In genomic region chr18:75936862-75937261, GRCh38 we compare ENCODE assay signal across 37 cellular contexts.
"Had no signal": no experiment of that assay in that cellular context is flagged by ENCODE, and none has a peak within 500 bp of the region (broad histone marks: within the 10 kb centered on the region; RNA-seq: fewer than 3 reads in every experiment).

No MANE protein-coding gene starts in this region.

- FAIRE-seq: bronchial epithelial cell, TTC549 had no signal

- H3K27ac Mint-ChIP-seq: activated B cell treated with CpG ODN at 0.5 μM for 24 hours; activated CD4-positive, alpha-beta memory T cell treated with anti-CD3 and anti-CD28 coated beads, Interleukin-2, amount 10 ng/mL, durations not matched to agents 7 days and 5 days; activated CD4-positive, alpha-beta T cell treated with anti-CD3 and anti-CD28 coated beads, Interleukin-2, amount 10 ng/mL, durations not matched to agents 7 days and 5 days; activated CD8-positive, alpha-beta memory T cell treated with anti-CD3 and anti-CD28 coated beads, Interleukin-2, amount 10 ng/mL, durations not matched to agents 7 days and 5 days; activated CD8-positive, alpha-beta T cell treated with anti-CD3 and anti-CD28 coated beads, Interleukin-2, amount 10 ng/mL, durations not matched to agents 7 days and 5 days; activated naive CD4-positive, alpha-beta T cell treated with anti-CD3 and anti-CD28 coated beads, Interleukin-2, amount 10 ng/mL, durations not matched to agents 7 days and 5 days; activated naive CD4-positive, alpha-beta T cell treated with anti-CD3 and anti-CD28 coated beads, Interleukin-2, amount 50 U/mL, for 24 hours; activated naive CD8-positive, alpha-beta T cell; activated naive CD8-positive, alpha-beta T cell treated with anti-CD3 and anti-CD28 coated beads, Interleukin-2, amount 10 ng/mL, durations not matched to agents 7 days and 5 days; activated naive CD8-positive, alpha-beta T cell treated with anti-CD3 and anti-CD28 coated beads, Interleukin-2, amount 50 U/mL, for 24 hours; activated T-cell treated with anti-CD3 and anti-CD28 coated beads, Interleukin-2, amount 50 U/mL, for 24 hours; activated T-helper 2 cell treated with anti-CD3 and anti-CD28 coated beads, Interferon-gamma antibody, Interleukin-2, Interleukin-4, amounts not matched to agents 10 μg/mL and 5 μg/mL and 100 μg/mL, durations not matched to agents 14 hours and 24 hours and 36 hours; brain; T-helper 1 cell treated with Interleukin-12 subunit alpha and Interleukin-12 subunit beta and Interleukin-4 antibody, amounts not matched to agents 30 μg/mL and 1 μg/mL, for 36 hours; T-helper 2 cell treated with Interferon-gamma antibody and Interleukin-4, amounts not matched to agents 5 μg/mL and 100 μg/mL, for 36 hours had no signal

- H3K27ac ChIP-seq: ascending aorta, cardiac muscle cell, WERI-Rb-1 had no signal

- ATAC-seq: activated CD8-positive, alpha-beta memory T cell treated with anti-CD3 and anti-CD28 coated beads, Interleukin-2, amount 10 ng/mL, durations not matched to agents 7 days and 5 days; activated CD8-positive, alpha-beta T cell treated with anti-CD3 and anti-CD28 coated beads, Interleukin-2, amount 10 ng/mL, durations not matched to agents 7 days and 5 days; activated naive CD8-positive, alpha-beta T cell treated with anti-CD3 and anti-CD28 coated beads, Interleukin-2, amount 50 U/mL, for 24 hours had no signal

- H3K36me3 Mint-ChIP-seq: activated CD8-positive, alpha-beta memory T cell treated with anti-CD3 and anti-CD28 coated beads, Interleukin-2, amount 10 ng/mL, durations not matched to agents 7 days and 5 days; activated naive CD4-positive, alpha-beta T cell treated with anti-CD3 and anti-CD28 coated beads, Interleukin-2, amount 10 ng/mL, durations not matched to agents 7 days and 5 days; activated naive CD4-positive, alpha-beta T cell treated with anti-CD3 and anti-CD28 coated beads, Interleukin-2, amount 50 U/mL, for 24 hours; activated naive CD8-positive, alpha-beta T cell; activated naive CD8-positive, alpha-beta T cell treated with anti-CD3 and anti-CD28 coated beads, Interleukin-2, amount 10 ng/mL, durations not matched to agents 7 days and 5 days; brain had no signal

- H3K4me3 ChIP-seq: ascending aorta, cardiac muscle cell had no signal

- H3K27me3 Mint-ChIP-seq: activated B cell treated with CpG ODN at 0.5 μM for 24 hours; activated CD4-positive, alpha-beta memory T cell treated with anti-CD3 and anti-CD28 coated beads, Interleukin-2, amount 10 ng/mL, durations not matched to agents 7 days and 5 days; activated CD4-positive, alpha-beta T cell treated with anti-CD3 and anti-CD28 coated beads, Interleukin-2, amount 10 ng/mL, durations not matched to agents 7 days and 5 days; activated CD8-positive, alpha-beta memory T cell treated with anti-CD3 and anti-CD28 coated beads, Interleukin-2, amount 10 ng/mL, durations not matched to agents 7 days and 5 days; activated naive CD4-positive, alpha-beta T cell treated with anti-CD3 and anti-CD28 coated beads, Interleukin-2, amount 10 ng/mL, durations not matched to agents 7 days and 5 days; activated naive CD8-positive, alpha-beta T cell treated with anti-CD3 and anti-CD28 coated beads, Interleukin-2, amount 10 ng/mL, durations not matched to agents 7 days and 5 days; brain; central memory CD8-positive, alpha-beta T cell had no signal

- H3K4me3 Mint-ChIP-seq: activated B cell treated with CpG ODN at 0.5 μM for 24 hours; activated CD4-positive, alpha-beta memory T cell treated with anti-CD3 and anti-CD28 coated beads, Interleukin-2, amount 10 ng/mL, durations not matched to agents 7 days and 5 days; activated CD4-positive, alpha-beta T cell treated with anti-CD3 and anti-CD28 coated beads, Interleukin-2, amount 10 ng/mL, durations not matched to agents 7 days and 5 days; activated CD8-positive, alpha-beta memory T cell treated with anti-CD3 and anti-CD28 coated beads, Interleukin-2, amount 10 ng/mL, durations not matched to agents 7 days and 5 days; activated CD8-positive, alpha-beta T cell treated with anti-CD3 and anti-CD28 coated beads, Interleukin-2, amount 10 ng/mL, durations not matched to agents 7 days and 5 days; activated naive CD4-positive, alpha-beta T cell treated with anti-CD3 and anti-CD28 coated beads, Interleukin-2, amount 10 ng/mL, durations not matched to agents 7 days and 5 days; activated naive CD4-positive, alpha-beta T cell treated with anti-CD3 and anti-CD28 coated beads, Interleukin-2, amount 50 U/mL, for 24 hours; activated naive CD8-positive, alpha-beta T cell; activated naive CD8-positive, alpha-beta T cell treated with anti-CD3 and anti-CD28 coated beads, Interleukin-2, amount 10 ng/mL, durations not matched to agents 7 days and 5 days; activated naive CD8-positive, alpha-beta T cell treated with anti-CD3 and anti-CD28 coated beads, Interleukin-2, amount 50 U/mL, for 24 hours; activated T-cell treated with anti-CD3 and anti-CD28 coated beads, Interleukin-2, amount 50 U/mL, for 24 hours; brain; central memory CD8-positive, alpha-beta T cell; T-helper 1 cell treated with Interleukin-12 subunit alpha and Interleukin-12 subunit beta and Interleukin-4 antibody, amounts not matched to agents 30 μg/mL and 1 μg/mL, for 36 hours; T-helper 2 cell treated with Interferon-gamma antibody and Interleukin-4, amounts not matched to agents 5 μg/mL and 100 μg/mL, for 36 hours had no signal

- H3K4me1 Mint-ChIP-seq: activated B cell treated with CpG ODN at 0.5 μM for 24 hours; activated CD4-positive, alpha-beta memory T cell treated with anti-CD3 and anti-CD28 coated beads, Interleukin-2, amount 10 ng/mL, durations not matched to agents 7 days and 5 days; activated CD4-positive, alpha-beta T cell treated with anti-CD3 and anti-CD28 coated beads, Interleukin-2, amount 10 ng/mL, durations not matched to agents 7 days and 5 days; activated CD8-positive, alpha-beta memory T cell treated with anti-CD3 and anti-CD28 coated beads, Interleukin-2, amount 10 ng/mL, durations not matched to agents 7 days and 5 days; activated naive CD4-positive, alpha-beta T cell treated with anti-CD3 and anti-CD28 coated beads, Interleukin-2, amount 10 ng/mL, durations not matched to agents 7 days and 5 days; activated naive CD4-positive, alpha-beta T cell treated with anti-CD3 and anti-CD28 coated beads, Interleukin-2, amount 50 U/mL, for 24 hours; activated naive CD8-positive, alpha-beta T cell treated with anti-CD3 and anti-CD28 coated beads, Interleukin-2, amount 10 ng/mL, durations not matched to agents 7 days and 5 days; activated naive CD8-positive, alpha-beta T cell treated with anti-CD3 and anti-CD28 coated beads, Interleukin-2, amount 50 U/mL, for 24 hours; brain; central memory CD8-positive, alpha-beta T cell had no signal

- H3K36me3 ChIP-seq: ascending aorta, cardiac muscle cell, WERI-Rb-1 had no signal

- DNase-seq: activated B cell treated with CpG ODN at 0.5 μM for 24 hours; activated CD4-positive, alpha-beta memory T cell treated with anti-CD3 and anti-CD28 coated beads, Interleukin-2, amount 10 ng/mL, durations not matched to agents 7 days and 5 days; activated CD4-positive, alpha-beta T cell treated with anti-CD3 and anti-CD28 coated beads for 4 hours; activated CD4-positive, alpha-beta T cell treated with anti-CD3 and anti-CD28 coated beads, Interleukin-2, amount 10 ng/mL, durations not matched to agents 7 days and 5 days; activated CD4-positive, alpha-beta T cell treated with anti-CD3 and anti-CD28 coated beads, Interleukin-2, amount 50 U/mL, for 48 hours; activated CD4-positive, CD25-positive, alpha-beta regulatory T cell treated with anti-CD3 and anti-CD28 coated beads, Interleukin-2, amount 50 U/mL, for 72 hours; activated CD8-positive, alpha-beta memory T cell treated with anti-CD3 and anti-CD28 coated beads for 24 hours; activated CD8-positive, alpha-beta memory T cell treated with anti-CD3 and anti-CD28 coated beads, Interleukin-2, amount 10 ng/mL, durations not matched to agents 7 days and 5 days; activated CD8-positive, alpha-beta memory T cell treated with anti-CD3 and anti-CD28 coated beads, Interleukin-2, amount 50 U/mL, for 48 hours; activated CD8-positive, alpha-beta T cell treated with anti-CD3 and anti-CD28 coated beads, Interleukin-2, amount 10 ng/mL, durations not matched to agents 7 days and 5 days; activated effector memory CD4-positive, alpha-beta T cell treated with Interleukin-2 at 50 U/mL for 16 hours; activated gamma-delta T cell; activated naive CD4-positive, alpha-beta T cell treated with anti-CD3 and anti-CD28 coated beads, Interleukin-2, amount 10 ng/mL, durations not matched to agents 7 days and 5 days; activated naive CD4-positive, alpha-beta T cell treated with Interleukin-2 at 50 U/mL for 16 hours; activated naive CD8-positive, alpha-beta T cell treated with anti-CD3 and anti-CD28 coated beads, Interleukin-2, amount 10 ng/mL, durations not matched to agents 7 days and 5 days; activated naive CD8-positive, alpha-beta T cell treated with anti-CD3 and anti-CD28 coated beads, Interleukin-2, amount 50 U/mL, for 24 hours; activated T-cell treated with anti-CD3 and anti-CD28 coated beads, Interleukin-2, amount 50 U/mL, for 24 hours; activated T-cell treated with anti-CD3 and anti-CD28 coated beads, Interleukin-2, amount 50 U/mL, for 48 hours; amygdala; anterior cingulate cortex; caudate nucleus; cerebellar nuclear complex; T-helper 1 cell; T-helper 2 cell; T-helper 9 cell; WERI-Rb-1 had no signal

- H3K4me1 ChIP-seq: ascending aorta had no signal

- H3K9me3 Mint-ChIP-seq: activated CD4-positive, alpha-beta memory T cell treated with anti-CD3 and anti-CD28 coated beads, Interleukin-2, amount 10 ng/mL, durations not matched to agents 7 days and 5 days; activated CD4-positive, alpha-beta T cell treated with anti-CD3 and anti-CD28 coated beads, Interleukin-2, amount 10 ng/mL, durations not matched to agents 7 days and 5 days; activated naive CD4-positive, alpha-beta T cell treated with anti-CD3 and anti-CD28 coated beads, Interleukin-2, amount 10 ng/mL, durations not matched to agents 7 days and 5 days; activated naive CD4-positive, alpha-beta T cell treated with anti-CD3 and anti-CD28 coated beads, Interleukin-2, amount 50 U/mL, for 24 hours; activated T-helper 2 cell treated with anti-CD3 and anti-CD28 coated beads, Interferon-gamma antibody, Interleukin-2, Interleukin-4, amounts not matched to agents 10 μg/mL and 5 μg/mL and 100 μg/mL, durations not matched to agents 14 hours and 24 hours and 36 hours; brain; T-helper 2 cell treated with Interferon-gamma antibody and Interleukin-4, amounts not matched to agents 5 μg/mL and 100 μg/mL, for 36 hours had no signal

- H3K27me3 ChIP-seq: ascending aorta, cardiac muscle cell had no signal

- H3K9me3 ChIP-seq: ascending aorta had no signal
